8 cellular contexts compared by ENCODE assay signal in the genomic region with DNA sequence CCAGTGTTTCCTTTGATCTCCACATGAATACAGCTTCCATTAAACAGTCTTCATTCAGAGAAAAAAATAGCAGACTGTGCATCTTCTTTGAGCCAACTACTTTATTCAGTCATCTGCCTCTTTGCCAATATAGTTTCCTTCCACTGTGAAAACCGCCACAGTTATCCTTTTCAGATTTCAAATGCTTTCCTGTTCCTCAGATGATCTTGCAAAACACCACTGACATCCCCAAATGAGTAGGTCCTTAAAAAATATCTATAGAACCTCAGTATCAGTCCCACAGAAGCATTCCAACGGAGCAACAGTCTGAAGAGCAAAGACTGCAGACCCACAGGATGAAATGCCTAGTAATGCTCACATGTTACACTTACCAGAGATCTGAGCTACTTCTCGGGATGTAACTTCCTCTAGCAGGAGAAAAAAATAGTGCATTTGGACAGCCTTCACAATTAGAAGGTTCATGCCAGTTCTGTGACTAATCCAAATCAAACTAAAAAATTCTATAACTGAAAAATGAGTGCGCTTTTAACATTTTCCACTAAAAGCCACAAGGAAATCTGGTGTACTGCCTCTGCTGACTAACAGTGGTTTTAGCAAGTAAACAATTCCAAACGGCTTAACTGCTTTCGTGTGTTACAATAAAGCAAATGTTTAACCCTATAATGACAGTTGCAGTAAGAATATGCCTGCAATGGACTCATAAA. TPM values are rescaled to one million over a fixed set of nuclear protein-coding genes. Genes with fewer than 3 reads are reported as not detected.
DNase-seq lines count a peak whose midpoint lies in the region; ATAC-seq and TF ChIP-seq lines count a peak whose summit lies in the region.

A gene (minus strand): TSS at position 380 of the 704 bp plus-strand sequence. CDS start 1,458 bp downstream, outside the sequence.

- no peaks in the 10 kb centered on the region for H3K9me3 ChIP-seq in SU-DHL-6 (ENCODE audit: insufficient read depth, low read length)
- no peaks in the 10 kb centered on the region for H3K9me3 ChIP-seq in effector memory CD4-positive, alpha-beta T cell (ENCODE audit: control insufficient read depth, low read length)
- no peaks in the 10 kb centered on the region for H3K9me3 ChIP-seq in lower lobe of right lung

- no peak for DNase-seq in activated CD8-positive, alpha-beta memory T cell treated with anti-CD3 and anti-CD28 coated beads, Interleukin-2, amount 50 U/mL, for 48 hours
- DNase-seq in HT1080 (ENCODE audit: low read depth): peak; percentile 99
- no peak for DNase-seq in effector memory CD4-positive, alpha-beta T cell
- no peak for DNase-seq in lower lobe of right lung
- peak in 7 of 49 donors; percentile 10 to 51 (median 21) for DNase-seq in substantia nigra (lab: John Stamatoyannopoulos, UW)
- no peak for DNase-seq in NCI-H1092 treated with DMSO at 0.1 percent for 48 hours (lab: John Stamatoyannopoulos, UW)

- CTCF ChIA-PET in activated CD8-positive, alpha-beta memory T cell treated with anti-CD3 and anti-CD28 coated beads for 36 hours (lab: Charles Lee): interaction anchor here (1.2 to 1.5 kb wide), 4 partner anchors 8 to 39 kb away, joined by 3 to 5 read pairs (median 3); no protein-coding TSS in a partner anchor

- H3K36me3 ChIP-seq in SU-DHL-6 (ENCODE audit: low read length) (peaks cover 9% of the 10 kb centered on the region; the same call in 1 of the 2 replicates), lower lobe of right lung (no peaks in the 10 kb centered on the region)
- no peaks in the 10 kb centered on the region for H3K36me3 ChIP-seq in effector memory CD4-positive, alpha-beta T cell (ENCODE audit: control insufficient read depth, insufficient read depth, low read length)

- H3K27me3 ChIP-seq in SU-DHL-6 (ENCODE audit: low read length): no peaks in the 10 kb centered on the region
- H3K27me3 ChIP-seq in effector memory CD4-positive, alpha-beta T cell (replicated peaks; ENCODE audit: control insufficient read depth, insufficient read depth, low read length, poor library complexity, severe bottlenecking): no peaks in the 10 kb centered on the region
- no peaks in the 10 kb centered on the region for H3K27me3 ChIP-seq in lower lobe of right lung (ENCODE audit: low read depth)

- POLR2A ChIA-PET in activated CD8-positive, alpha-beta memory T cell treated with anti-CD3 and anti-CD28 coated beads for 36 hours (lab: Charles Lee): interaction anchor here (0.6 to 1.2 kb wide), 4 partner anchors 10 to 161 kb away, joined by 3 to 9 read pairs (median 4); no protein-coding TSS in a partner anchor

- H3F3A ChIP-seq in SU-DHL-6 (ENCODE audit: insufficient read depth): peaks cover 26% of the 10 kb centered on the region; the same call in 1 of the 2 replicates

- peaks cover 71% of the 10 kb centered on the region for H3K79me2 ChIP-seq in SU-DHL-6 (ENCODE audit: insufficient read depth, low read length)

- intact Hi-C loops in lower lobe of right lung (cut with DNase I): no loop called here

- peaks cover 16% of the 10 kb centered on the region; the same call in 1 of the 2 replicates for H4K20me1 ChIP-seq in SU-DHL-6 (ENCODE audit: low read depth, low read length)

- no peak within 1 kb of the TSS for H2AFZ ChIP-seq in SU-DHL-6 (ENCODE audit: low read depth, low read length, severe bottlenecking)

- H3K4me1 ChIP-seq in effector memory CD4-positive, alpha-beta T cell (ENCODE audit: control insufficient read depth, insufficient read depth, low read length, poor library complexity, severe bottlenecking): peaks cover 47% of the 10 kb centered on the region
- peaks cover 56% of the 10 kb centered on the region for H3K4me1 ChIP-seq in lower lobe of right lung

- peak within 1 kb of the TSS; percentile 12; the same call in 1 of the 2 replicates for H3K9ac ChIP-seq in SU-DHL-6 (ENCODE audit: low read length)

- H3K4me3 ChIP-seq in SU-DHL-6 (ENCODE audit: insufficient read depth, low read length, poor library complexity, severe bottlenecking) (peak within 1 kb of the TSS; percentile 16), lower lobe of right lung (peak within 1 kb of the TSS; percentile 48)
- H3K4me3 ChIP-seq in effector memory CD4-positive, alpha-beta T cell (ENCODE audit: insufficient read depth, low read depth, low read length, poor library complexity, severe bottlenecking): peak within 1 kb of the TSS; percentile 46

- no peak for TF ChIP-seq CTCF in SU-DHL-6 (IDR thresholded peaks at IDR 0.05; ENCODE audit: insufficient read depth, low read length, poor library complexity, severe bottlenecking)
- TF ChIP-seq CTCF in lower lobe of right lung (IDR thresholded peaks at IDR 0.05): peak; percentile 39

- H3K27ac ChIP-seq in SU-DHL-6 (ENCODE audit: low read depth, low read length) (peak within 1 kb of the TSS; percentile 53), lower lobe of right lung (peak within 1 kb of the TSS; percentile 83), substantia nigra (ENCODE audit: low read depth, low read length, poor library complexity, severe bottlenecking) (peak within 1 kb of the TSS; percentile 92)
- peak within 1 kb of the TSS; percentile 79 for H3K27ac ChIP-seq in effector memory CD4-positive, alpha-beta T cell (ENCODE audit: insufficient read depth, low read length, poor library complexity, severe bottlenecking)

- H3K9me2 ChIP-seq in SU-DHL-6 (replicated peaks; ENCODE audit: insufficient read depth, low read length): no peaks in the 10 kb centered on the region

- peak within 1 kb of the TSS; percentile 63 for H3K4me2 ChIP-seq in SU-DHL-6 (ENCODE audit: low read depth, low read length, poor library complexity, severe bottlenecking)

- peak; percentile 70 to 84 for ATAC-seq in lower lobe of right lung

RNA-seq across cellular contexts. Expression of the gene that starts here (rescaled TPM):
- 10 to 100 TPM; 42.0 to 44.1 TPM for total RNA-seq in activated CD8-positive, alpha-beta memory T cell treated with anti-CD3 and anti-CD28 coated beads for 36 hours
- 96.1 and 98.7 TPM in 2 replicates for total RNA-seq in HT1080 (2014; rRNA removed; shearing (Covaris generic))
- polyA plus RNA-seq in HT1080 (2015; cell fraction: cytosol; rRNA removed): 42.4 and 59.1 TPM in 2 replicates
- 144 and 156 TPM in 2 replicates for polyA plus RNA-seq in HT1080 (2015; cell fraction: nucleus; rRNA removed)
- 57.2 TPM for total RNA-seq in lower lobe of right lung
